23 cellular contexts compared by ENCODE assay signal in genomic region chr5:19369048-19369447, GRCh38.
"Had no signal": no experiment of that assay in that cellular context is flagged by ENCODE, and none has a peak within 500 bp of the region (broad histone marks: within the 10 kb centered on the region; RNA-seq: fewer than 3 reads in every experiment).

No MANE protein-coding gene starts in this region.

- FAIRE-seq: bronchial epithelial cell, K562 had no signal

- H3K4me3 ChIP-seq: ascending aorta, body of pancreas, K562, PC-9 had no signal

- H3K4me1 ChIP-seq: ascending aorta, body of pancreas had no signal

- H3K9me3 ChIP-seq: ascending aorta, body of pancreas had no signal

- H3K36me3 Mint-ChIP-seq: activated naive CD4-positive, alpha-beta T cell treated with anti-CD3 and anti-CD28 coated beads, Interleukin-2, amount 50 U/mL, for 72 hours had no signal

- H3K27me3 ChIP-seq: ascending aorta, body of pancreas had no signal

- H3K9me3 Mint-ChIP-seq: activated naive CD8-positive, alpha-beta T cell treated with anti-CD3 and anti-CD28 coated beads, Interleukin-2, amount 50 U/mL, for 24 hours had no signal

- DNase-seq: activated CD4-positive, alpha-beta T cell treated with anti-CD3 and anti-CD28 coated beads for 4 hours; activated CD8-positive, alpha-beta memory T cell treated with anti-CD3 and anti-CD28 coated beads, Interleukin-2, amount 50 U/mL, for 4 hours; activated CD8-positive, alpha-beta T cell treated with anti-CD3 and anti-CD28 coated beads for 36 hours; activated naive CD8-positive, alpha-beta T cell treated with anti-CD3 and anti-CD28 coated beads, Interleukin-2, amount 50 U/mL, for 24 hours; activated T-cell treated with anti-CD3 and anti-CD28 coated beads, Interleukin-2, amount 50 U/mL, for 1 hour; amniotic stem cell; body of pancreas; central memory CD4-positive, alpha-beta T cell; Karpas-422; NCI-H1105 treated with DMSO at 0.1 percent for 48 hours; NCI-H1436 treated with DMSO at 0.1 percent for 48 hours; NCI-H187; NCI-H2081 treated with DMSO at 0.1 percent for 48 hours; NCI-H226; PC-9; SIG-M5; T-helper 1 cell; WERI-Rb-1 had no signal

- H3K27ac ChIP-seq: ascending aorta, body of pancreas, PC-9, WERI-Rb-1 had no signal

- H3K4me3 Mint-ChIP-seq: activated CD8-positive, alpha-beta T cell treated with anti-CD3 and anti-CD28 coated beads for 36 hours; activated naive CD8-positive, alpha-beta T cell treated with anti-CD3 and anti-CD28 coated beads, Interleukin-2, amount 50 U/mL, for 24 hours had no signal

- H3K36me3 ChIP-seq: ascending aorta, WERI-Rb-1 had no signal

- H3K4me1 Mint-ChIP-seq: activated naive CD8-positive, alpha-beta T cell treated with anti-CD3 and anti-CD28 coated beads, Interleukin-2, amount 50 U/mL, for 24 hours had no signal

- ATAC-seq: activated CD4-positive, CD25-positive, alpha-beta regulatory T cell treated with anti-CD3 and anti-CD28 coated beads, Interleukin-2, amount 50 U/mL, for 24 hours; activated CD8-positive, alpha-beta T cell treated with anti-CD3 and anti-CD28 coated beads for 36 hours; activated naive CD4-positive, alpha-beta T cell treated with anti-CD3 and anti-CD28 coated beads, Interleukin-2, amount 50 U/mL, for 72 hours; activated naive CD8-positive, alpha-beta T cell treated with anti-CD3 and anti-CD28 coated beads, Interleukin-2, amount 50 U/mL, for 24 hours; body of pancreas; K562 had no signal

- H3K27ac Mint-ChIP-seq: activated CD8-positive, alpha-beta T cell treated with anti-CD3 and anti-CD28 coated beads for 36 hours; activated naive CD4-positive, alpha-beta T cell treated with anti-CD3 and anti-CD28 coated beads, Interleukin-2, amount 50 U/mL, for 72 hours; activated naive CD8-positive, alpha-beta T cell treated with anti-CD3 and anti-CD28 coated beads, Interleukin-2, amount 50 U/mL, for 24 hours had no signal

- H3K27me3 Mint-ChIP-seq: activated CD8-positive, alpha-beta T cell treated with anti-CD3 and anti-CD28 coated beads for 36 hours; activated naive CD8-positive, alpha-beta T cell treated with anti-CD3 and anti-CD28 coated beads, Interleukin-2, amount 50 U/mL, for 24 hours had no signal
